ENCODE assay signal across 2 cellular contexts in the genomic region with DNA sequence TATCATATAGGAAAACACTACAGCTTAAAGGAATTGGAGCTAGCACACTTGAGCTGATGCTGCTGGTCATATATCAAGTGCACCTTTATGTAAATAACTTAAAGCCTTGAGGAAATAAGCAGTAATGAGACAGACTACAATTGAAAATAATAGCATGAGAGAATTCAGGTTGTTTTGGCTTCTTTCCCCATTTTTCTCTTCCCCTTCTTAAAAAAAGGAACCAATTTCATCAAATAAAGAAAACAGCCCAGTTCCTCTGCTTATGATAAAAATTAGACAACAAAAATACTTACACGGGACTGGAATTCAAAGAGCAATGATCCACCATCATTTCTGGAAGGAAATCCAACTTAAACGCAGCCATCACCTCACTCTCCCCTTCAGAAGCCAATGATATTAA.
TF ChIP-seq lines count a peak whose summit lies in the region.

No MANE protein-coding gene starts in this region.

TF ChIP-seq in liver, 16 proteins besides CTCF, POLR2A, EP300 and RAD21:
- TF ChIP-seq FOXA2 (IDR thresholded peaks at IDR 0.05) = no peak
- TF ChIP-seq, protein P1, sequence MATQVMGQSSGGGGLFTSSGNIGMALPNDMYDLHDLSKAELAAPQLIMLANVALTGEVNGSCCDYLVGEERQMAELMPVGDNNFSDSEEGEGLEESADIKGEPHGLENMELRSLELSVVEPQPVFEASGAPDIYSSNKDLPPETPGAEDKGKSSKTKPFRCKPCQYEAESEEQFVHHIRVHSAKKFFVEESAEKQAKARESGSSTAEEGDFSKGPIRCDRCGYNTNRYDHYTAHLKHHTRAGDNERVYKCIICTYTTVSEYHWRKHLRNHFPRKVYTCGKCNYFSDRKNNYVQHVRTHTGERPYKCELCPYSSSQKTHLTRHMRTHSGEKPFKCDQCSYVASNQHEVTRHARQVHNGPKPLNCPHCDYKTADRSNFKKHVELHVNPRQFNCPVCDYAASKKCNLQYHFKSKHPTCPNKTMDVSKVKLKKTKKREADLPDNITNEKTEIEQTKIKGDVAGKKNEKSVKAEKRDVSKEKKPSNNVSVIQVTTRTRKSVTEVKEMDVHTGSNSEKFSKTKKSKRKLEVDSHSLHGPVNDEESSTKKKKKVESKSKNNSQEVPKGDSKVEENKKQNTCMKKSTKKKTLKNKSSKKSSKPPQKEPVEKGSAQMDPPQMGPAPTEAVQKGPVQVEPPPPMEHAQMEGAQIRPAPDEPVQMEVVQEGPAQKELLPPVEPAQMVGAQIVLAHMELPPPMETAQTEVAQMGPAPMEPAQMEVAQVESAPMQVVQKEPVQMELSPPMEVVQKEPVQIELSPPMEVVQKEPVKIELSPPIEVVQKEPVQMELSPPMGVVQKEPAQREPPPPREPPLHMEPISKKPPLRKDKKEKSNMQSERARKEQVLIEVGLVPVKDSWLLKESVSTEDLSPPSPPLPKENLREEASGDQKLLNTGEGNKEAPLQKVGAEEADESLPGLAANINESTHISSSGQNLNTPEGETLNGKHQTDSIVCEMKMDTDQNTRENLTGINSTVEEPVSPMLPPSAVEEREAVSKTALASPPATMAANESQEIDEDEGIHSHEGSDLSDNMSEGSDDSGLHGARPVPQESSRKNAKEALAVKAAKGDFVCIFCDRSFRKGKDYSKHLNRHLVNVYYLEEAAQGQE (IDR thresholded peaks at IDR 0.05) = no peak
- TF ChIP-seq HNF4G (IDR thresholded peaks at IDR 0.05) = no peak
- no peak for TF ChIP-seq SP1 (IDR thresholded peaks at IDR 0.05)
- no peak for TF ChIP-seq HNF4A (conservative IDR thresholded peaks at IDR 0.05)
- TF ChIP-seq, protein P2, sequence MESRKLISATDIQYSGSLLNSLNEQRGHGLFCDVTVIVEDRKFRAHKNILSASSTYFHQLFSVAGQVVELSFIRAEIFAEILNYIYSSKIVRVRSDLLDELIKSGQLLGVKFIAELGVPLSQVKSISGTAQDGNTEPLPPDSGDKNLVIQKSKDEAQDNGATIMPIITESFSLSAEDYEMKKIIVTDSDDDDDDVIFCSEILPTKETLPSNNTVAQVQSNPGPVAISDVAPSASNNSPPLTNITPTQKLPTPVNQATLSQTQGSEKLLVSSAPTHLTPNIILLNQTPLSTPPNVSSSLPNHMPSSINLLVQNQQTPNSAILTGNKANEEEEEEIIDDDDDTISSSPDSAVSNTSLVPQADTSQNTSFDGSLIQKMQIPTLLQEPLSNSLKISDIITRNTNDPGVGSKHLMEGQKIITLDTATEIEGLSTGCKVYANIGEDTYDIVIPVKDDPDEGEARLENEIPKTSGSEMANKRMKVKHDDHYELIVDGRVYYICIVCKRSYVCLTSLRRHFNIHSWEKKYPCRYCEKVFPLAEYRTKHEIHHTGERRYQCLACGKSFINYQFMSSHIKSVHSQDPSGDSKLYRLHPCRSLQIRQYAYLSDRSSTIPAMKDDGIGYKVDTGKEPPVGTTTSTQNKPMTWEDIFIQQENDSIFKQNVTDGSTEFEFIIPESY (IDR thresholded peaks at IDR 0.05) = no peak
- TF ChIP-seq NR2F2 (IDR thresholded peaks at IDR 0.05) = no peak

TF ChIP-seq in HepG2, 621 proteins besides CTCF, POLR2A, EP300 and RAD21:
- no peak for TF ChIP-seq PAF1 (CRISPR knock-in tag; IDR thresholded peaks at IDR 0.05)
- no peak for TF ChIP-seq PRMT3 (CRISPR knock-in tag; IDR thresholded peaks at IDR 0.05; ENCODE audit: borderline replicate concordance, low read depth)
- no peak for TF ChIP-seq NFE2L2 (IDR thresholded peaks at IDR 0.05; ENCODE audit: low read length)
- no peak for TF ChIP-seq MTA1 (CRISPR knock-in tag; IDR thresholded peaks at IDR 0.05; ENCODE audit: borderline replicate concordance)
- TF ChIP-seq, protein P3, sequence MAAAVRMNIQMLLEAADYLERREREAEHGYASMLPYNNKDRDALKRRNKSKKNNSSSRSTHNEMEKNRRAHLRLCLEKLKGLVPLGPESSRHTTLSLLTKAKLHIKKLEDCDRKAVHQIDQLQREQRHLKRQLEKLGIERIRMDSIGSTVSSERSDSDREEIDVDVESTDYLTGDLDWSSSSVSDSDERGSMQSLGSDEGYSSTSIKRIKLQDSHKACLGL (CRISPR knock-in tag; IDR thresholded peaks at IDR 0.05) = no peak
- no peak for TF ChIP-seq RORA (CRISPR knock-in tag; IDR thresholded peaks at IDR 0.05)
- no peak for TF ChIP-seq SRSF9 (IDR thresholded peaks at IDR 0.05; ENCODE audit: borderline replicate concordance, insufficient read depth, low read depth, low read length, poor library complexity, severe bottlenecking)
- no peak for TF ChIP-seq PHF21A (CRISPR knock-in tag; IDR thresholded peaks at IDR 0.05)
- TF ChIP-seq HMGA1 (CRISPR knock-in tag; conservative IDR thresholded peaks at IDR 0.05) = no peak
